Comparison of ENCODE assay signal across 33 cellular contexts in genomic region chr1:22246755-22247480, GRCh38.
"Had no signal": no experiment of that assay in that cellular context is flagged by ENCODE, and none has a peak within 500 bp of the region (broad histone marks: within the 10 kb centered on the region; RNA-seq: fewer than 3 reads in every experiment).

No MANE protein-coding gene starts in this region.

- H3K27ac ChIP-seq: adrenal gland, body of pancreas, esophagus muscularis mucosa, gastroesophageal sphincter, WERI-Rb-1 had no signal

- H3K9me3 ChIP-seq: adrenal gland, body of pancreas, esophagus muscularis mucosa, gastroesophageal sphincter had no signal

- FAIRE-seq: colon had no signal

- ATAC-seq: activated CD4-positive, CD25-positive, alpha-beta regulatory T cell treated with anti-CD3 and anti-CD28 coated beads, Interleukin-2, amount 50 U/mL, for 24 hours; activated CD8-positive, alpha-beta T cell treated with anti-CD3 and anti-CD28 coated beads for 36 hours; activated naive CD8-positive, alpha-beta T cell treated with anti-CD3 and anti-CD28 coated beads, Interleukin-2, amount 50 U/mL, for 24 hours; activated T-cell treated with anti-CD3 and anti-CD28 coated beads, Interleukin-2, amount 50 U/mL, for 4 hours; activated T-helper 17 cell treated with anti-CD3 and anti-CD28 coated beads, Interleukin-2, amount 50 U/mL, for 72 hours; body of pancreas; effector memory CD8-positive, alpha-beta T cell; gastroesophageal sphincter; T-helper 17 cell had no signal

- H3K27me3 ChIP-seq: adrenal gland, body of pancreas had no signal

- H3K4me3 ChIP-seq: adrenal gland, body of pancreas, esophagus muscularis mucosa, gastroesophageal sphincter had no signal

- H3K36me3 ChIP-seq: adrenal gland, esophagus muscularis mucosa, gastroesophageal sphincter, WERI-Rb-1 had no signal

- DNase-seq: activated B cell treated with CpG ODN at 0.5 μM for 24 hours; activated CD4-positive, alpha-beta T cell treated with anti-CD3 and anti-CD28 coated beads for 48 hours; activated CD4-positive, alpha-beta T cell treated with anti-CD3 and anti-CD28 coated beads, Interleukin-2, amount 50 U/mL, for 1 hour; activated CD4-positive, alpha-beta T cell treated with anti-CD3 and anti-CD28 coated beads, Interleukin-2, amount 50 U/mL, for 48 hours; activated CD8-positive, alpha-beta memory T cell treated with anti-CD3 and anti-CD28 coated beads for 24 hours; activated CD8-positive, alpha-beta T cell treated with anti-CD3 and anti-CD28 coated beads for 36 hours; activated effector memory CD4-positive, alpha-beta T cell treated with Interleukin-2 at 50 U/mL for 16 hours; activated gamma-delta T cell treated with Interleukin-2 at 50 U/mL for 16 hours; activated naive CD4-positive, alpha-beta T cell treated with anti-CD3 and anti-CD28 coated beads, Interleukin-2, amount 50 U/mL, for 16 hours; activated naive CD4-positive, alpha-beta T cell treated with Interleukin-2 at 50 U/mL for 16 hours; activated naive CD8-positive, alpha-beta T cell treated with anti-CD3 and anti-CD28 coated beads for 36 hours; activated naive CD8-positive, alpha-beta T cell treated with anti-CD3 and anti-CD28 coated beads, Interleukin-2, amount 50 U/mL, for 24 hours; activated T-cell treated with anti-CD3 and anti-CD28 coated beads, Interleukin-2, amount 50 U/mL, for 4 hours; adrenal gland; amygdala; aorta; body of pancreas; cortex of kidney; dermis blood vessel endothelial cell; effector CD4-positive, alpha-beta T cell; effector memory CD8-positive, alpha-beta T cell; erythroblast; foreskin melanocyte; head of caudate nucleus; T-helper 1 cell; T-helper 17 cell; T1000; WERI-Rb-1 had no signal

- H3K4me1 ChIP-seq: adrenal gland, body of pancreas, esophagus muscularis mucosa, gastroesophageal sphincter had no signal
